In genomic region chr6:77017537-77017936, GRCh38 we compare ENCODE assay signal across 11 cellular contexts.
"Had no signal": no experiment of that assay in that cellular context is flagged by ENCODE, and none has a peak within 500 bp of the region (broad histone marks: within the 10 kb centered on the region; RNA-seq: fewer than 3 reads in every experiment).

No MANE protein-coding gene starts in this region.

- H3K4me3 ChIP-seq: GM23248, GM23338, HAP-1 had no signal

- H3K27ac ChIP-seq: GM23248 had no signal

- H3K36me3 ChIP-seq: HAP-1 had no signal

- H3K4me2 ChIP-seq: GM23338 had no signal

- H3K4me1 ChIP-seq: HAP-1 had no signal

- ATAC-seq: GM23338, HCT116 had no signal

- FAIRE-seq: H1, H54 had no signal

- H3K9ac ChIP-seq: GM23248 had no signal

- H2AFZ ChIP-seq: GM23248, GM23338 had no signal

- H3K9me3 ChIP-seq: HAP-1 had no signal

- DNase-seq: GM23248, GOT3, H7, H9, HCEC 1CT, HFFc6 had no signal
